ENCODE assay signal across 11 cellular contexts in the genomic region with DNA sequence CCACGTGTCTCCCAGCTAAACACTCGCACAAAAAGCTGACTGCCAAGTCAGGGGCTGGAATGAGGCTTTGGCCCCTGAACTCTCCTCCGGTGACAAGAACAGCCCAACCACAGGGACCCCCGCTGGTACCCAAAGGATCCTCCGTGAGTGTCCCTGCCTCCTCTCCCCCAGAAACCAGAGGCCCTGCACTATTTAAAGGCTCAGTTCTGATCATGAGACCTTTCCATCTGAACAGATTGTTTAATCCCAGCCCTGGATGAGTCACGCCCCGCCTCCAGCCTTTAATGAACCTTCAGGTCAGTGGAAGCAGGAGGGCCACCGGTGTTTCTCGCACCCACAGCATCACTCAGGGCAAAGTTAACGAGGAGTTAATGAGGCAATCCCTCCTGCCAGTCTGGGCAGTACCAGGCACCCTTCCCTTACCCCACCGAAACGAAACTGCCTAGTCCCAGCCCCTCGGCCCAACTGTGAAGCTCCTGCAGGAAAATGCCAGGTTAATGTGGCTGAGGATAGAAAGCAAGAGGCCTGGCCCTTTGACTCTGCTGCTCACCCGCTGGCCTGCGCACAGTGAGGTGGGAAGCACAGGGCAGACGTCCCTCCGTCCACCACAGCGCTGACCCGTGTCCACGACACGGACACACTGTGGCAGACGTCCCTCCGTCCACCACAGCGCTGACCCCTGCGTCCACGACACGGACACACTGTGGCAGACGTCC. TPM values are rescaled to one million over a fixed set of nuclear protein-coding genes. Genes with fewer than 3 reads are reported as not detected.
DNase-seq lines count a peak whose midpoint lies in the region; ATAC-seq, FAIRE-seq and TF ChIP-seq lines count a peak whose summit lies in the region.
"Had no signal": no experiment of that assay in that cellular context is flagged by ENCODE, and none has a peak within 500 bp of the region (broad histone marks: within the 10 kb centered on the region; RNA-seq: fewer than 3 reads in every experiment).

No MANE protein-coding gene starts in this region.

- in situ Hi-C loops in ACHN (cut with HindIII; ENCODE audit: low pct_ligation_motif_present, low pct_unique_long_range_greater_than_20kb, low sequenced_read_pairs): no loop called here
- in situ Hi-C loops in HAP-1 (cut with MboI; ENCODE audit: low sequenced_read_pairs): no loop called here

- no peaks in the 10 kb centered on the region for H3K9me3 ChIP-seq in kidney (ENCODE audit: control insufficient read depth in 1 of 2, low read length in 2 of 2)
- no peaks in the 10 kb centered on the region for H3K9me3 ChIP-seq in suprapubic skin
- H3K9me3 ChIP-seq in HAP-1: no peaks in the 10 kb centered on the region
- H3K9me3 ChIP-seq: spleen had no signal

- H3K4me1 ChIP-seq in kidney (ENCODE audit: control insufficient read depth in 1 of 2, insufficient read depth in 1 of 2, low read depth in 1 of 2, low read length in 2 of 2): peaks cover 0 to 16% of the 10 kb centered on the region in 2 donors
- H3K4me1 ChIP-seq in suprapubic skin: peaks cover 36% of the 10 kb centered on the region
- no peaks in the 10 kb centered on the region for H3K4me1 ChIP-seq in HAP-1

- peaks cover 27% of the 10 kb centered on the region for H3K4me1 Mint-ChIP-seq in chondrocyte (ENCODE audit: low read depth)
- H3K4me1 Mint-ChIP-seq in activated T-cell treated with anti-CD3 and anti-CD28 coated beads, Interleukin-2, amount 50 U/mL, for 4 hours (ENCODE audit: low read depth): no peaks in the 10 kb centered on the region
- H3K4me1 Mint-ChIP-seq: activated naive CD8-positive, alpha-beta T cell treated with anti-CD3 and anti-CD28 coated beads, Interleukin-2, amount 50 U/mL, for 24 hours had no signal

- no peak for ATAC-seq in activated T-cell treated with anti-CD3 and anti-CD28 coated beads, Interleukin-2, amount 50 U/mL, for 4 hours
- ATAC-seq: activated naive CD8-positive, alpha-beta T cell treated with anti-CD3 and anti-CD28 coated beads, Interleukin-2, amount 50 U/mL, for 24 hours had no signal

- 76% methylated on average over 27 of the region's 28 CpGs for WGBS in suprapubic skin

- FAIRE-seq in kidney (lab: Jason Lieb, UNC): no peak

- peak overlapping the region in 1 of 2 donors; percentile 83 for H3K27ac ChIP-seq in kidney (ENCODE audit: low read depth in 2 of 2, low read length in 2 of 2)
- peak overlapping the region; percentile 56 for H3K27ac ChIP-seq in suprapubic skin

- H3K36me3 ChIP-seq in kidney (ENCODE audit: control insufficient read depth in 1 of 2, insufficient read depth in 2 of 2, low read length in 2 of 2): no peaks in the 10 kb centered on the region
- peaks cover 15% of the 10 kb centered on the region for H3K36me3 ChIP-seq in suprapubic skin
- H3K36me3 ChIP-seq in HAP-1 (replicated peaks): no peaks in the 10 kb centered on the region

- H3K27me3 ChIP-seq in suprapubic skin (no peaks in the 10 kb centered on the region), HAP-1 (ENCODE audit: low read depth) (no peaks in the 10 kb centered on the region)
- H3K27me3 ChIP-seq: spleen had no signal

- peak overlapping the region in 1 of 2 donors; percentile 65 for H3K9ac ChIP-seq in kidney (ENCODE audit: low read length in 2 of 2)

- no peak for TF ChIP-seq POLR2A in suprapubic skin (IDR thresholded peaks at IDR 0.05)

- H3K4me3 Mint-ChIP-seq in chondrocyte (ENCODE audit: unreplicated experiment): no peak overlapping the region
- no peak overlapping the region for H3K4me3 Mint-ChIP-seq in activated T-cell treated with anti-CD3 and anti-CD28 coated beads, Interleukin-2, amount 50 U/mL, for 4 hours
- H3K4me3 Mint-ChIP-seq: activated naive CD8-positive, alpha-beta T cell treated with anti-CD3 and anti-CD28 coated beads, Interleukin-2, amount 50 U/mL, for 24 hours had no signal

- DNase-seq in HK-2 (ENCODE audit: unreplicated experiment): peak; percentile 47
- no peak for DNase-seq in chondrocyte (ENCODE audit: low spot score)
- DNase-seq in kidney: no peak
- no peak for DNase-seq in suprapubic skin (ENCODE audit: low spot score in 2 of 2)
- no peak for DNase-seq in NCI-H446 treated with DMSO at 0.1 percent for 48 hours (lab: John Stamatoyannopoulos, UW)
- no peak for DNase-seq in ACHN
- no peak for DNase-seq in activated T-cell treated with anti-CD3 and anti-CD28 coated beads, Interleukin-2, amount 50 U/mL, for 4 hours
- no peak for DNase-seq in HAP-1 (ENCODE audit: low spot score in 2 of 2)
- DNase-seq: activated naive CD8-positive, alpha-beta T cell treated with anti-CD3 and anti-CD28 coated beads, Interleukin-2, amount 50 U/mL, for 24 hours; DMS79 treated with DMSO at 0.1 percent for 48 hours; spleen had no signal

- H3K4me3 ChIP-seq in kidney (ENCODE audit: low read length in 2 of 2): peak overlapping the region; percentile 37 to 58
- H3K4me3 ChIP-seq in suprapubic skin: no peak overlapping the region
- no peak overlapping the region for H3K4me3 ChIP-seq in HAP-1
- H3K4me3 ChIP-seq: spleen had no signal

- H3K36me3 Mint-ChIP-seq in chondrocyte (ENCODE audit: low read depth): peaks cover 7% of the 10 kb centered on the region
- H3K36me3 Mint-ChIP-seq in activated T-cell treated with anti-CD3 and anti-CD28 coated beads, Interleukin-2, amount 50 U/mL, for 4 hours (ENCODE audit: insufficient read depth): peaks cover 7% of the 10 kb centered on the region

- intact Hi-C loops in kidney (cut with DNase I): no loop called here

- no peaks in the 10 kb centered on the region for H3K27me3 Mint-ChIP-seq in chondrocyte (ENCODE audit: low read depth)
- no peaks in the 10 kb centered on the region for H3K27me3 Mint-ChIP-seq in activated T-cell treated with anti-CD3 and anti-CD28 coated beads, Interleukin-2, amount 50 U/mL, for 4 hours (ENCODE audit: low read depth)
- H3K27me3 Mint-ChIP-seq: activated naive CD8-positive, alpha-beta T cell treated with anti-CD3 and anti-CD28 coated beads, Interleukin-2, amount 50 U/mL, for 24 hours had no signal

- TF ChIP-seq EP300 in suprapubic skin (IDR thresholded peaks at IDR 0.05): no peak

- peak overlapping the region; percentile 41 for H3K27ac Mint-ChIP-seq in chondrocyte (ENCODE audit: unreplicated experiment)
- H3K27ac Mint-ChIP-seq: activated naive CD8-positive, alpha-beta T cell treated with anti-CD3 and anti-CD28 coated beads, Interleukin-2, amount 50 U/mL, for 24 hours had no signal

- no peaks in the 10 kb centered on the region for H3K9me3 Mint-ChIP-seq in chondrocyte (ENCODE audit: low read depth)
- no peaks in the 10 kb centered on the region for H3K9me3 Mint-ChIP-seq in activated T-cell treated with anti-CD3 and anti-CD28 coated beads, Interleukin-2, amount 50 U/mL, for 4 hours
- H3K9me3 Mint-ChIP-seq: activated naive CD8-positive, alpha-beta T cell treated with anti-CD3 and anti-CD28 coated beads, Interleukin-2, amount 50 U/mL, for 24 hours had no signal

- TF ChIP-seq CTCF in chondrocyte (IDR thresholded peaks at IDR 0.05) (no peak), kidney (IDR thresholded peaks at IDR 0.05; ENCODE audit: borderline replicate concordance, extremely low read depth, insufficient read depth) (no peak), suprapubic skin (IDR thresholded peaks at IDR 0.05) (no peak)

RNA-seq across cellular contexts. Expression of gene TIMM22, which starts 32.4 kb away (rescaled TPM):
- total RNA-seq in chondrocyte (10.0 to 13.1 TPM (median 10.3 TPM) in 3 replicates), kidney (14.6 TPM), suprapubic skin (10 to 100 TPM; 11.6 to 12.9 (median 12.6) TPM)
- 17.3 TPM for polyA plus RNA-seq in kidney (ENCODE audit: insufficient read depth, low read depth, low replicate concordance)
- 10 to 100 TPM; 21.6 to 22.5 (median 22.1) TPM for total RNA-seq in activated T-cell treated with anti-CD3 and anti-CD28 coated beads, Interleukin-2, amount 50 U/mL, for 4 hours

RNA-seq across cellular contexts. Expression of gene NXN, which starts 49.8 kb away (rescaled TPM):
- 85.2 to 93.6 TPM (median 86.4 TPM) in 3 replicates for total RNA-seq in chondrocyte
- total RNA-seq in kidney: 26.8 TPM
- polyA plus RNA-seq in kidney (ENCODE audit: insufficient read depth, low read depth, low replicate concordance): 10.2 TPM
- total RNA-seq in suprapubic skin: 10 to 100 TPM; 18.9 to 47.2 (median 33.4) TPM
- under 1 TPM; 0.18 to 0.49 (median 0.18) TPM for total RNA-seq in activated T-cell treated with anti-CD3 and anti-CD28 coated beads, Interleukin-2, amount 50 U/mL, for 4 hours

Comparison
In these comparisons a context has a peak if more than half of its experiments do, and no peak if none do; other contexts are left out.
1. H3K4me3 ChIP-seq: peak in kidney (2 of 2); none in suprapubic skin (single experiment) and HAP-1 (single experiment).
2. RNA of gene NXN, which starts 49.8 kb away (total RNA-seq): 85.2 to 93.6 TPM in chondrocyte, 18.9 to 47.2 TPM in suprapubic skin and 26.8 TPM in kidney (single experiment); 0.18 to 0.49 TPM in activated T-cell treated with anti-CD3 and anti-CD28 coated beads, Interleukin-2, amount 50 U/mL, for 4 hours; every median in the first group is over 10 times any median in the second.